Comparison of ENCODE assay signal across 8 cellular contexts in genomic region chr1:153612755-153613331, GRCh38. TPM values are rescaled to one million over a fixed set of nuclear protein-coding genes. Genes with fewer than 3 reads are reported as not detected.
DNase-seq lines count a peak whose midpoint lies in the region; ATAC-seq, FAIRE-seq and TF ChIP-seq lines count a peak whose summit lies in the region.

TSS of gene S100A16 (minus strand) at chr1:153613137. CDS start at chr1:153608151, 4,986 bp downstream.

- no peak for TF ChIP-seq CTCF in cardiac fibroblast (IDR thresholded peaks at IDR 0.05; ENCODE audit: low read depth, low read length)
- no peak for TF ChIP-seq CTCF in kidney (IDR thresholded peaks at IDR 0.05; ENCODE audit: borderline replicate concordance, extremely low read depth, insufficient read depth)

- peak within 1 kb of the TSS; percentile 49 for H3K27ac Mint-ChIP-seq in stimulated activated naive B cell treated with anti-CD40 and anti-IgM and Interleukin-4, amounts not matched to agents 10 μg/mL and 1 μg/mL and 100 μg/mL, for 72 hours

- H3K9me3 ChIP-seq in kidney (ENCODE audit: control insufficient read depth in 1 of 2, low read length in 2 of 2) = no peaks in the 10 kb centered on the region

- peak within 1 kb of the TSS; percentile 78 to 92 for H3K9ac ChIP-seq in kidney (ENCODE audit: low read length in 2 of 2)

- H3K27me3 Mint-ChIP-seq in stimulated activated naive B cell treated with anti-CD40 and anti-IgM and Interleukin-4, amounts not matched to agents 10 μg/mL and 1 μg/mL and 100 μg/mL, for 72 hours = peaks cover 0 to 5% of the 10 kb centered on the region in 2 donors

- no peaks in the 10 kb centered on the region for H3K36me3 Mint-ChIP-seq in stimulated activated naive B cell treated with anti-CD40 and anti-IgM and Interleukin-4, amounts not matched to agents 10 μg/mL and 1 μg/mL and 100 μg/mL, for 72 hours

- H3K36me3 ChIP-seq in kidney (ENCODE audit: control insufficient read depth in 1 of 2, insufficient read depth in 2 of 2, low read length in 2 of 2) = no peaks in the 10 kb centered on the region

- intact Hi-C loops in kidney (cut with DNase I) = no loop called here

- peaks cover 24 to 28% of the 10 kb centered on the region in 2 donors for H3K4me1 Mint-ChIP-seq in stimulated activated naive B cell treated with anti-CD40 and anti-IgM and Interleukin-4, amounts not matched to agents 10 μg/mL and 1 μg/mL and 100 μg/mL, for 72 hours

- peak within 1 kb of the TSS; percentile 82 to 90 for H3K27ac ChIP-seq in kidney (ENCODE audit: low read depth in 2 of 2, low read length in 2 of 2)

- DNase-seq in HPDE6-E6E7 (ENCODE audit: extremely low spot score) = peak; percentile 91
- peak; percentile 51 to 79 for DNase-seq in cardiac fibroblast (ENCODE audit: low read depth in 2 of 2)
- DNase-seq in kidney = peak; percentile 93
- DNase-seq in stimulated activated naive B cell treated with anti-CD40 and anti-IgM and Interleukin-4, amounts not matched to agents 10 μg/mL and 1 μg/mL and 100 μg/mL, for 72 hours = no peak
- DNase-seq in stimulated activated CD4-positive, alpha-beta T cell treated with anti-CD3 and anti-CD28 coated beads, Interleukin-4, amount 100 ng/mL, for 1 hour = no peak
- DNase-seq in germinal center (ENCODE audit: low spot score) = no peak

- H3K4me3 Mint-ChIP-seq in stimulated activated naive B cell treated with anti-CD40 and anti-IgM and Interleukin-4, amounts not matched to agents 10 μg/mL and 1 μg/mL and 100 μg/mL, for 72 hours = no peak within 1 kb of the TSS

- FAIRE-seq in kidney (lab: Jason Lieb, UNC) = no peak

- ATAC-seq in stimulated activated naive B cell treated with anti-CD40 and anti-IgM and Interleukin-4, amounts not matched to agents 10 μg/mL and 1 μg/mL and 100 μg/mL, for 72 hours (replicated peaks) = no peak
- ATAC-seq in HG03039 (IDR thresholded peaks at IDR 0.05; ENCODE audit: unreplicated experiment) (no peak), HG02763 (IDR thresholded peaks at IDR 0.05; ENCODE audit: unreplicated experiment) (no peak)

- H3K4me1 ChIP-seq in kidney (ENCODE audit: control insufficient read depth in 1 of 2, insufficient read depth in 1 of 2, low read depth in 1 of 2, low read length in 2 of 2) = peaks cover 24 to 28% of the 10 kb centered on the region in 2 donors

- H3K9me3 Mint-ChIP-seq in stimulated activated naive B cell treated with anti-CD40 and anti-IgM and Interleukin-4, amounts not matched to agents 10 μg/mL and 1 μg/mL and 100 μg/mL, for 72 hours = no peaks in the 10 kb centered on the region

- peak within 1 kb of the TSS; percentile 71 to 77 for H3K4me3 ChIP-seq in cardiac fibroblast (replicated peaks in 1 of 2; ENCODE audit: low read depth in 2 of 2, low read length in 2 of 2)
- H3K4me3 ChIP-seq in kidney (ENCODE audit: low read length in 2 of 2) = peak within 1 kb of the TSS; percentile 80 to 81

RNA-seq across cellular contexts. Expression of gene S100A16, which starts in this region (rescaled TPM):
- 119 TPM for total RNA-seq in kidney
- 174 TPM for polyA plus RNA-seq in kidney (ENCODE audit: insufficient read depth, low read depth, low replicate concordance)

Comparison
In these comparisons a context has a peak if more than half of its experiments do, and no peak if none do; other contexts are left out.
1. DNase-seq: peak in HPDE6-E6E7 (single experiment), cardiac fibroblast (2 of 2) and kidney (single experiment); none in stimulated activated naive B cell treated with anti-CD40 and anti-IgM and Interleukin-4, amounts not matched to agents 10 μg/mL and 1 μg/mL and 100 μg/mL, for 72 hours (single experiment), stimulated activated CD4-positive, alpha-beta T cell treated with anti-CD3 and anti-CD28 coated beads, Interleukin-4, amount 100 ng/mL, for 1 hour (single experiment) and germinal center (single experiment).